8 cellular contexts compared by ENCODE assay signal in genomic region chr12:57846577-57847319, GRCh38. TPM values are rescaled to one million over a fixed set of nuclear protein-coding genes. Genes with fewer than 3 reads are reported as not detected.
DNase-seq lines count a peak whose midpoint lies in the region; ATAC-seq and TF ChIP-seq lines count a peak whose summit lies in the region.

Gene CTDSP2, minus strand, starts transcription at chr12:57846729. Its CDS starts 294 bp downstream, at chr12:57846435.

- H3F3A ChIP-seq in SU-DHL-6 (ENCODE audit: insufficient read depth), result peaks cover 3% of the 10 kb centered on the region; the same call in 1 of the 2 replicates

- H3K4me3 ChIP-seq in SU-DHL-6 (ENCODE audit: insufficient read depth, low read length, poor library complexity, severe bottlenecking), result peak within 1 kb of the TSS; percentile 99

- ATAC-seq in HG02610 (IDR thresholded peaks at IDR 0.05; ENCODE audit: unreplicated experiment) (peak; percentile 34), omental fat pad (ENCODE audit: low FRiP score) (peak; percentile 93)

- DNase-seq in G401 (ENCODE audit: low spot score) (peak; percentile 99), NCI-H1417 (lab: John Stamatoyannopoulos, UW) (peak; percentile 98 to 99 (median 99)), glomerular visceral epithelial cell (ENCODE audit: extremely low spot score) (peak; percentile 98), omental fat pad (ENCODE audit: low spot score) (peak; percentile 99)
- peak; percentile 89 for DNase-seq in activated naive CD8-positive, alpha-beta T cell treated with anti-CD3 and anti-CD28 coated beads for 36 hours

- H3K4me2 ChIP-seq in SU-DHL-6 (ENCODE audit: low read depth, low read length, poor library complexity, severe bottlenecking), result peak within 1 kb of the TSS; percentile 86

- TF ChIP-seq CTCF in SU-DHL-6 (IDR thresholded peaks at IDR 0.05; ENCODE audit: insufficient read depth, low read length, poor library complexity, severe bottlenecking) (no peak), omental fat pad (IDR thresholded peaks at IDR 0.05) (no peak)

- H3K9me3 Mint-ChIP-seq in activated naive CD8-positive, alpha-beta T cell treated with anti-CD3 and anti-CD28 coated beads for 36 hours, result no peaks in the 10 kb centered on the region

- H3K4me3 Mint-ChIP-seq in activated naive CD8-positive, alpha-beta T cell treated with anti-CD3 and anti-CD28 coated beads for 36 hours, result peak within 1 kb of the TSS; percentile 86

- H3K27ac ChIP-seq in SU-DHL-6 (ENCODE audit: low read depth, low read length) (peak within 1 kb of the TSS; percentile 34), temporal lobe (ENCODE audit: low read depth, low read length) (peak within 1 kb of the TSS; percentile 99)

- H3K4me1 Mint-ChIP-seq in activated naive CD8-positive, alpha-beta T cell treated with anti-CD3 and anti-CD28 coated beads for 36 hours, result peaks cover 48% of the 10 kb centered on the region

- peak within 1 kb of the TSS; percentile 82 for H3K27ac Mint-ChIP-seq in activated naive CD8-positive, alpha-beta T cell treated with anti-CD3 and anti-CD28 coated beads for 36 hours

- peak within 1 kb of the TSS; percentile 97 for H2AFZ ChIP-seq in SU-DHL-6 (ENCODE audit: low read depth, low read length, severe bottlenecking)

- peaks cover 14% of the 10 kb centered on the region for H3K27me3 Mint-ChIP-seq in activated naive CD8-positive, alpha-beta T cell treated with anti-CD3 and anti-CD28 coated beads for 36 hours

- H3K9me3 ChIP-seq in SU-DHL-6 (ENCODE audit: insufficient read depth, low read length), result no peaks in the 10 kb centered on the region

- in situ Hi-C loops in G401 (cut with HindIII; ENCODE audit: low sequenced_read_pairs), result no loop called here

- no peaks in the 10 kb centered on the region for H4K20me1 ChIP-seq in SU-DHL-6 (ENCODE audit: low read depth, low read length)

- no peaks in the 10 kb centered on the region for H3K36me3 ChIP-seq in SU-DHL-6 (ENCODE audit: low read length)

- peaks cover 2% of the 10 kb centered on the region for H3K36me3 Mint-ChIP-seq in activated naive CD8-positive, alpha-beta T cell treated with anti-CD3 and anti-CD28 coated beads for 36 hours

- H3K27me3 ChIP-seq in SU-DHL-6 (ENCODE audit: low read length), result no peaks in the 10 kb centered on the region

- H3K9ac ChIP-seq in SU-DHL-6 (ENCODE audit: low read length), result peak within 1 kb of the TSS; percentile 70

- H3K79me2 ChIP-seq in SU-DHL-6 (ENCODE audit: insufficient read depth, low read length), result no peaks in the 10 kb centered on the region

- H3K9me2 ChIP-seq in SU-DHL-6 (replicated peaks; ENCODE audit: insufficient read depth, low read length), result no peaks in the 10 kb centered on the region

RNA-seq across cellular contexts. Expression of gene CTDSP2, which starts in this region (rescaled TPM):
- total RNA-seq in G401 (2014; rRNA removed; shearing (Covaris generic)), result 64.1 and 78.6 TPM in 2 replicates
- 10 to 100 TPM; 91.4 to 94.3 TPM for total RNA-seq in activated naive CD8-positive, alpha-beta T cell treated with anti-CD3 and anti-CD28 coated beads for 36 hours
- 100 to 1,000 TPM; 106 to 179 (median 150) TPM for total RNA-seq in omental fat pad
- total RNA-seq in temporal lobe, result 22.9 TPM

Comparison
In these comparisons a context has a peak if more than half of its experiments do, and no peak if none do; other contexts are left out.
1. Peak in every context shown above with its lines: DNase-seq, ATAC-seq, H3K4me3 ChIP-seq and H3K27ac ChIP-seq.